In genomic region chr3:82672966-82673365, GRCh38 we compare ENCODE assay signal across 29 cellular contexts.
"Had no signal": no experiment of that assay in that cellular context is flagged by ENCODE, and none has a peak within 500 bp of the region (broad histone marks: within the 10 kb centered on the region; RNA-seq: fewer than 3 reads in every experiment).

No MANE protein-coding gene starts in this region.

- H3K27ac ChIP-seq: neutrophil, ovary, parathyroid adenoma, psoas muscle, right lobe of liver, sigmoid colon, stomach, thoracic aorta, thyroid gland, tibial nerve, upper lobe of left lung, vagina had no signal

- H3K27ac Mint-ChIP-seq: natural killer cell treated with Interleukin-12 subunit alpha and Interleukin-12 subunit beta and Interleukin-15 and Interleukin-18, amount 100 ng/mL, for 72 hours; nephron progenitor cell; progenitor cell of endocrine pancreas; stimulated activated effector memory CD8-positive, alpha-beta T cell treated with anti-CD3 and anti-CD28 coated beads, Interleukin-12 subunit alpha, Interleukin-12 subunit beta, amount 100 ng/mL, for 72 hours; stimulated activated naive B cell treated with anti-CD40 and anti-IgM and Interleukin-4, amounts not matched to agents 10 μg/mL and 1 μg/mL and 100 μg/mL, for 72 hours; stimulated activated naive CD8-positive, alpha-beta T cell treated with anti-CD3 and anti-CD28 coated beads, Interleukin-15, Interleukin-2, amounts not matched to agents 100 ng/mL and 50 ng/mL, for 24 hours had no signal

- DNase-seq: nephron progenitor cell; nucleus accumbens; ovary; psoas muscle; right cardiac atrium; right lobe of liver; sigmoid colon; small intestine; stimulated activated CD4-positive, alpha-beta T cell treated with anti-CD3 and anti-CD28 coated beads, Interleukin-15, amount 100 ng/mL, for 24 hours; stimulated activated CD4-positive, alpha-beta T cell treated with anti-CD3 and anti-CD28 coated beads, Interleukin-2, amount 100 ng/mL, for 24 hours; stimulated activated CD4-positive, alpha-beta T cell treated with anti-CD3 and anti-CD28 coated beads, Interleukin-2, amount 100 ng/mL, for 48 hours; stimulated activated CD4-positive, alpha-beta T cell treated with anti-CD3 and anti-CD28 coated beads, Interleukin-4, amount 100 ng/mL, for 24 hours; stimulated activated naive B cell treated with anti-CD40 and anti-IgM and Interleukin-4, amounts not matched to agents 10 μg/mL and 1 μg/mL and 100 μg/mL, for 72 hours; stimulated activated naive CD4-positive, alpha-beta T cell treated with Interleukin-2 at 50 U/mL for 16 hours; stomach; thyroid gland; trophoblast cell; upper lobe of left lung had no signal

- H3K27me3 Mint-ChIP-seq: natural killer cell treated with Interleukin-12 subunit alpha and Interleukin-12 subunit beta and Interleukin-15 and Interleukin-18, amount 100 ng/mL, for 72 hours; progenitor cell of endocrine pancreas; stimulated activated naive B cell treated with anti-CD40 and anti-IgM and Interleukin-4, amounts not matched to agents 10 μg/mL and 1 μg/mL and 100 μg/mL, for 72 hours; stimulated activated naive CD8-positive, alpha-beta T cell treated with anti-CD3 and anti-CD28 coated beads, Interleukin-15, Interleukin-2, amounts not matched to agents 100 ng/mL and 50 ng/mL, for 24 hours had no signal

- ATAC-seq: natural killer cell treated with Interleukin-12 subunit alpha and Interleukin-12 subunit beta and Interleukin-15 and Interleukin-18, amount 100 ng/mL, for 72 hours; psoas muscle; right cardiac atrium; right lobe of liver; stimulated activated effector memory CD8-positive, alpha-beta T cell treated with anti-CD3 and anti-CD28 coated beads, Interleukin-12 subunit alpha, Interleukin-12 subunit beta, amount 100 ng/mL, for 72 hours; stimulated activated naive B cell treated with anti-CD40 and anti-IgM and Interleukin-4, amounts not matched to agents 10 μg/mL and 1 μg/mL and 100 μg/mL, for 72 hours had no signal

- H3K27me3 ChIP-seq: neutrophil, ovary, right lobe of liver, sigmoid colon, stomach, thyroid gland, tibial nerve, upper lobe of left lung, vagina had no signal

- H3K79me2 ChIP-seq: parathyroid adenoma had no signal

- H3K9ac ChIP-seq: parathyroid adenoma had no signal

- H3K4me3 ChIP-seq: ovary, psoas muscle, right lobe of liver, sigmoid colon, stomach, thoracic aorta, thyroid gland, tibial nerve, upper lobe of left lung, vagina had no signal

- H3K4me3 Mint-ChIP-seq: natural killer cell treated with Interleukin-12 subunit alpha and Interleukin-12 subunit beta and Interleukin-15 and Interleukin-18, amount 100 ng/mL, for 72 hours; nephron progenitor cell; neural crest cell; stimulated activated effector memory CD8-positive, alpha-beta T cell treated with anti-CD3 and anti-CD28 coated beads, Interleukin-12 subunit alpha, Interleukin-12 subunit beta, amount 100 ng/mL, for 72 hours; stimulated activated naive B cell treated with anti-CD40 and anti-IgM and Interleukin-4, amounts not matched to agents 10 μg/mL and 1 μg/mL and 100 μg/mL, for 72 hours; stimulated activated naive CD8-positive, alpha-beta T cell treated with anti-CD3 and anti-CD28 coated beads, Interleukin-15, Interleukin-2, amounts not matched to agents 100 ng/mL and 50 ng/mL, for 24 hours had no signal

- H3K9me3 ChIP-seq: neutrophil, ovary, psoas muscle, right lobe of liver, sigmoid colon, stomach, thoracic aorta, thyroid gland, tibial nerve, upper lobe of left lung, vagina had no signal

- H3K36me3 Mint-ChIP-seq: stimulated activated effector memory CD8-positive, alpha-beta T cell treated with anti-CD3 and anti-CD28 coated beads, Interleukin-12 subunit alpha, Interleukin-12 subunit beta, amount 100 ng/mL, for 72 hours; stimulated activated naive B cell treated with anti-CD40 and anti-IgM and Interleukin-4, amounts not matched to agents 10 μg/mL and 1 μg/mL and 100 μg/mL, for 72 hours had no signal

- H3K36me3 ChIP-seq: neutrophil, ovary, right lobe of liver, sigmoid colon, stomach, thoracic aorta, thyroid gland, tibial nerve, upper lobe of left lung, vagina had no signal

- H2AFZ ChIP-seq: parathyroid adenoma had no signal

- H3K4me1 ChIP-seq: parathyroid adenoma, psoas muscle, right lobe of liver, sigmoid colon, stomach, thyroid gland, tibial nerve, upper lobe of left lung, vagina had no signal

- H3K9me3 Mint-ChIP-seq: nephron progenitor cell, neural crest cell had no signal

- H3K4me1 Mint-ChIP-seq: nephron progenitor cell; neural crest cell; stimulated activated effector memory CD8-positive, alpha-beta T cell treated with anti-CD3 and anti-CD28 coated beads, Interleukin-12 subunit alpha, Interleukin-12 subunit beta, amount 100 ng/mL, for 72 hours; stimulated activated naive B cell treated with anti-CD40 and anti-IgM and Interleukin-4, amounts not matched to agents 10 μg/mL and 1 μg/mL and 100 μg/mL, for 72 hours had no signal

- FAIRE-seq: urothelium cell line had no signal
